Comparison of ENCODE assay signal across 14 cellular contexts in the genomic region with DNA sequence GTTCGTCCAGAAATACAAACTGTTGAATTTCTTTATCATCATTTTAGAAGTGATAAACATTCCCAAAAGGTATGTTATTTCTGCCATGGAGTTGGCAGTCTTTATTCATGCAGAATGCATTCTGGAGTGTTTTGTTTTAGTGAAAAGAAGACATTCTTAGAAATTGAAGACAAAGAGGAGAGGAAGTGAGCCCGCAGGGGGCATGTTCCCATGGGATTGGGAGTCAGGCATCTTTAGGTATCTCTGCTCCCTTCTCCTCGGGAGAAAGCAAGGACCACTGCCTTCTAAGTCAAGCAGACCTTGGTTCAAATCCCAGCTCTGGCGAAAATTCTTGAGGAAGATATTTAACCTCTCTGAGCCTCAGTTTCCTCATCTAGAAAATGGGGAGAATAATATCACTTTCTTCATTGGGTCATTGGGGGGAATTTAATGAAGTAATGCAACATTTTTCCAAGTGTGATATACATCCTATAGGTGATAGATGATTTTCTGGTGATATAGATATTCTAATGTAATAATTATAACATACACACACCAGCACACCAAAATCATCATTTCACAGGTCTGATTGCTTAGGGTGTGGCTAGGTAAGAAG. TPM values are rescaled to one million over a fixed set of nuclear protein-coding genes. Genes with fewer than 3 reads are reported as not detected.
DNase-seq lines count a peak whose midpoint lies in the region; ATAC-seq and TF ChIP-seq lines count a peak whose summit lies in the region.
"Had no signal": no experiment of that assay in that cellular context is flagged by ENCODE, and none has a peak within 500 bp of the region (broad histone marks: within the 10 kb centered on the region; RNA-seq: fewer than 3 reads in every experiment).

No MANE protein-coding gene starts in this region.

- H3K27ac ChIP-seq in CD4-positive, alpha-beta T cell (ENCODE audit: low read depth, low read length): peak overlapping the region; percentile 93
- no peak overlapping the region for H3K27ac ChIP-seq in HCT116 (ENCODE audit: low read depth, low read length)
- peak overlapping the region; percentile 33 to 35 for H3K27ac ChIP-seq in mucosa of rectum (ENCODE audit: low read depth in 2 of 2, low read length in 2 of 2)

- H3K9me3 Mint-ChIP-seq in CD4-positive, alpha-beta T cell: no peaks in the 10 kb centered on the region
- H3K9me3 Mint-ChIP-seq in activated T-helper 1 cell treated with anti-CD3 and anti-CD28 coated beads, Interleukin-12 subunit alpha, Interleukin-12 subunit beta, Interleukin-2, Interleukin-4 antibody, amounts not matched to agents 30 ng/mL and 10 ng/mL and 1 ng/mL, durations not matched to agents 14 hours and 24 hours and 36 hours: peaks cover 11% of the 10 kb centered on the region

- no peak for TF ChIP-seq POLR2A in HCT116 (IDR thresholded peaks at IDR 0.05; ENCODE audit: borderline replicate concordance, extremely low read depth, insufficient read depth, insufficient read length)

- H3K36me3 ChIP-seq in HCT116 (ENCODE audit: control insufficient read depth in 1 of 2, insufficient read depth in 2 of 2, low read length in 2 of 2) (no peaks in the 10 kb centered on the region), mucosa of rectum (ENCODE audit: control insufficient read depth in 2 of 2, insufficient read depth in 2 of 2, low read length in 2 of 2) (no peaks in the 10 kb centered on the region)
- H3K36me3 ChIP-seq: left lung, thyroid gland had no signal

- H3K4me3 ChIP-seq in HCT116 (replicated peaks in 1 of 2; ENCODE audit: low read depth in 1 of 2, low read length in 2 of 2): no peak overlapping the region
- H3K4me3 ChIP-seq in mucosa of rectum (ENCODE audit: low read length in 2 of 2): peak overlapping the region in 1 of 2 donors; percentile 20
- H3K4me3 ChIP-seq: left lung, thyroid gland had no signal

- no TSS peak for BruUV-seq in HCT116 (replicated peaks; lab: Mats Ljungman, UMichigan)

- H3K27me3 ChIP-seq in CD4-positive, alpha-beta T cell (ENCODE audit: control insufficient read depth, insufficient read depth, low read length): no peaks in the 10 kb centered on the region
- H3K27me3 ChIP-seq in HCT116 (ENCODE audit: insufficient read depth, low read length): no peaks in the 10 kb centered on the region
- H3K27me3 ChIP-seq in mucosa of rectum (ENCODE audit: control insufficient read depth in 2 of 2, insufficient read depth in 2 of 2, low read length in 2 of 2): no peaks in the 10 kb centered on the region
- H3K27me3 ChIP-seq: left lung, thyroid gland had no signal

- no peak for ATAC-seq in CD4-positive, alpha-beta T cell (ENCODE audit: poor library complexity)
- ATAC-seq in HCT116: no peak

- peak overlapping the region; percentile 97 for H2AFZ ChIP-seq in HCT116 (ENCODE audit: low read depth, low read length, poor library complexity, severe bottlenecking)

- no peak for TF ChIP-seq CTCF in CD4-positive, alpha-beta T cell (IDR thresholded peaks at IDR 0.05)
- TF ChIP-seq CTCF in HCT116 (IDR thresholded peaks at IDR 0.05 in 2 of 3, conservative IDR thresholded peaks at IDR 0.05 in 1 of 3; ENCODE audit: borderline replicate concordance in 1 of 3, insufficient read depth in 1 of 3, low read depth in 2 of 3, low read length in 2 of 3): no peak

- no peaks in the 10 kb centered on the region for H3K27me3 Mint-ChIP-seq in CD4-positive, alpha-beta T cell
- H3K27me3 Mint-ChIP-seq in activated T-helper 1 cell treated with anti-CD3 and anti-CD28 coated beads, Interleukin-12 subunit alpha, Interleukin-12 subunit beta, Interleukin-2, Interleukin-4 antibody, amounts not matched to agents 30 ng/mL and 10 ng/mL and 1 ng/mL, durations not matched to agents 14 hours and 24 hours and 36 hours (ENCODE audit: insufficient read depth): no peaks in the 10 kb centered on the region

- H3K9ac ChIP-seq in HCT116 (ENCODE audit: low read length): no peak overlapping the region
- H3K9ac ChIP-seq in mucosa of rectum (ENCODE audit: low read depth in 1 of 2, low read length in 2 of 2): no peak overlapping the region

- H4K20me1 ChIP-seq in HCT116 (ENCODE audit: insufficient read depth): no peaks in the 10 kb centered on the region

- H3K9me3 ChIP-seq in CD4-positive, alpha-beta T cell (ENCODE audit: control insufficient read depth, low read length): peaks cover 4% of the 10 kb centered on the region
- H3K9me3 ChIP-seq in HCT116 (ENCODE audit: control insufficient read depth in 1 of 2, insufficient read depth in 1 of 2, low read depth in 1 of 2, low read length in 2 of 2) (peaks cover 0 to 6% of the 10 kb centered on the region in 2 experiments; a peak in 1 of 4 replicates), mucosa of rectum (ENCODE audit: control insufficient read depth in 2 of 2, low read length in 2 of 2) (no peaks in the 10 kb centered on the region)
- H3K9me3 ChIP-seq: left lung, thyroid gland had no signal

- H3K27ac Mint-ChIP-seq in CD4-positive, alpha-beta T cell: peak overlapping the region; percentile 99
- peak overlapping the region; percentile 94 for H3K27ac Mint-ChIP-seq in activated T-helper 1 cell treated with anti-CD3 and anti-CD28 coated beads, Interleukin-12 subunit alpha, Interleukin-12 subunit beta, Interleukin-2, Interleukin-4 antibody, amounts not matched to agents 30 ng/mL and 10 ng/mL and 1 ng/mL, durations not matched to agents 14 hours and 24 hours and 36 hours

- RAD21 ChIA-PET in HCT116 (lab: Charles Lee; ENCODE audit: low non-redundant PET in 1 of 2, low total read pairs in 2 of 2, uncharacterized antibody in 2 of 2, unreplicated experiment in 2 of 2): no interaction called here

- H3K4me3 Mint-ChIP-seq in CD4-positive, alpha-beta T cell: peak overlapping the region; percentile 85
- H3K4me3 Mint-ChIP-seq in activated T-helper 1 cell treated with anti-CD3 and anti-CD28 coated beads, Interleukin-12 subunit alpha, Interleukin-12 subunit beta, Interleukin-2, Interleukin-4 antibody, amounts not matched to agents 30 ng/mL and 10 ng/mL and 1 ng/mL, durations not matched to agents 14 hours and 24 hours and 36 hours: peak overlapping the region; percentile 70

- peaks cover 83% of the 10 kb centered on the region for H3K4me1 Mint-ChIP-seq in CD4-positive, alpha-beta T cell (ENCODE audit: low read depth)
- peaks cover 82% of the 10 kb centered on the region for H3K4me1 Mint-ChIP-seq in activated T-helper 1 cell treated with anti-CD3 and anti-CD28 coated beads, Interleukin-12 subunit alpha, Interleukin-12 subunit beta, Interleukin-2, Interleukin-4 antibody, amounts not matched to agents 30 ng/mL and 10 ng/mL and 1 ng/mL, durations not matched to agents 14 hours and 24 hours and 36 hours (ENCODE audit: low read depth)

- intact Hi-C loops in CD4-positive, alpha-beta T cell (cut with DNase I, micrococcal nuclease): loop anchor here (1.0 to 5.0 kb wide), 9 partner anchors 9 to 251 kb away; a partner anchor contains a TSS
- intact Hi-C loops in HCT116 (cut with micrococcal nuclease): loop anchor here (1.0 to 10.0 kb wide), 5 partner anchors 158 to 844 kb away; a partner anchor contains a TSS
- intact Hi-C loops in activated T-helper 1 cell treated with anti-CD3 and anti-CD28 coated beads, Interleukin-12 subunit alpha, Interleukin-12 subunit beta, Interleukin-2, Interleukin-4 antibody, amounts not matched to agents 30 ng/mL and 10 ng/mL and 1 ng/mL, durations not matched to agents 14 hours and 24 hours and 36 hours (cut with micrococcal nuclease): loop anchor here (1.0 to 5.0 kb wide), 16 partner anchors 9 to 611 kb away; a partner anchor contains a TSS

- DNase-seq in CD4-positive, alpha-beta T cell: no peak
- DNase-seq in HCT116 (ENCODE audit: low read depth, low spot score): no peak
- DNase-seq in activated T-helper 1 cell treated with anti-CD3 and anti-CD28 coated beads, Interleukin-12 subunit alpha, Interleukin-12 subunit beta, Interleukin-2, Interleukin-4 antibody, amounts not matched to agents 30 ng/mL and 10 ng/mL and 1 ng/mL, durations not matched to agents 14 hours and 24 hours and 36 hours (ENCODE audit: low spot score): no peak
- no peak for DNase-seq in NCI-H226
- DNase-seq in activated effector memory CD4-positive, alpha-beta T cell treated with Interleukin-2 at 50 U/mL for 16 hours: no peak
- DNase-seq in nucleus accumbens (lab: John Stamatoyannopoulos, UW): no peak
- DNase-seq in GF-D8 (lab: John Stamatoyannopoulos, UW): no peak
- DNase-seq: NCI-H1417, NCI-H82 had no signal

- POLR2A ChIA-PET in CD4-positive, alpha-beta T cell (lab: Charles Lee): interaction anchor here (0.6 to 7.4 kb wide), 29 partner anchors 8 to 252 kb away, joined by 3 to 98 read pairs (median 10); a partner anchor contains a TSS
- POLR2A ChIA-PET in HCT116 (lab: Charles Lee): no interaction called here

- no peaks in the 10 kb centered on the region for H3K36me3 Mint-ChIP-seq in CD4-positive, alpha-beta T cell (ENCODE audit: low read depth)
- H3K36me3 Mint-ChIP-seq in activated T-helper 1 cell treated with anti-CD3 and anti-CD28 coated beads, Interleukin-12 subunit alpha, Interleukin-12 subunit beta, Interleukin-2, Interleukin-4 antibody, amounts not matched to agents 30 ng/mL and 10 ng/mL and 1 ng/mL, durations not matched to agents 14 hours and 24 hours and 36 hours (ENCODE audit: low read depth): peaks cover 9% of the 10 kb centered on the region

- no peaks in the 10 kb centered on the region for H3K9me2 ChIP-seq in HCT116 (ENCODE audit: insufficient read depth)

- CTCF ChIA-PET in CD4-positive, alpha-beta T cell (lab: Charles Lee): interaction anchor here (0.9 to 5.9 kb wide), 12 partner anchors 8 to 252 kb away, joined by 4 to 72 read pairs (median 6); a partner anchor contains a TSS
- CTCF ChIA-PET in HCT116 (lab: Charles Lee): interaction anchor here (2.0 to 3.2 kb wide), 2 partner anchors 8 to 252 kb away, joined by 8 to 17 read pairs; a partner anchor contains a TSS

- H3K4me1 ChIP-seq in HCT116 (ENCODE audit: control insufficient read depth in 1 of 2, insufficient read depth in 2 of 2, low read length in 2 of 2) (peaks cover 0 to 8% of the 10 kb centered on the region in 2 experiments; a peak in 2 of 4 replicates), mucosa of rectum (ENCODE audit: control insufficient read depth in 2 of 2, insufficient read depth in 2 of 2, low read length in 2 of 2) (peaks cover 11% of the 10 kb centered on the region in 2 donors)

- H3K4me2 ChIP-seq in HCT116 (ENCODE audit: low read length): peak overlapping the region; percentile 76; the same call in 1 of the 2 replicates

- H3K79me2 ChIP-seq in HCT116 (ENCODE audit: insufficient read depth, low read length): no peaks in the 10 kb centered on the region

- no peak for TF ChIP-seq RAD21 in HCT116 (IDR thresholded peaks at IDR 0.05; ENCODE audit: low read depth)

TF ChIP-seq in HCT116, 20 proteins besides CTCF, POLR2A, EP300 and RAD21 (continues in another document):
- TF ChIP-seq ZFX (IDR thresholded peaks at IDR 0.05): no peak
- TF ChIP-seq EZH2 (IDR thresholded peaks at IDR 0.05): no peak
- TF ChIP-seq ZNF274 (IDR thresholded peaks at IDR 0.05; ENCODE audit: low read depth, low read length): no peak
- TF ChIP-seq SRF (IDR thresholded peaks at IDR 0.05; ENCODE audit: low read depth): no peak
- TF ChIP-seq EZH2phosphoT487 (IDR thresholded peaks at IDR 0.05; ENCODE audit: borderline replicate concordance): no peak

RNA-seq across cellular contexts. Expression of a gene that starts 26.5 kb away (rescaled TPM):
- not detected for total RNA-seq in CD4-positive, alpha-beta T cell
- total RNA-seq in HCT116 (2021; ENCODE audit: unreplicated experiment): not detected
- polyA plus RNA-seq in HCT116 (2012): 0.06 and 0.21 TPM in 2 replicates
- not detected in 2 replicates for total RNA-seq in activated T-helper 1 cell treated with anti-CD3 and anti-CD28 coated beads, Interleukin-12 subunit alpha, Interleukin-12 subunit beta, Interleukin-2, Interleukin-4 antibody, amounts not matched to agents 30 ng/mL and 10 ng/mL and 1 ng/mL, durations not matched to agents 14 hours and 24 hours and 36 hours
- total RNA-seq: chondrocyte, left lung, pulmonary artery endothelial cell had no signal
